ENCODE assay signal across 20 cellular contexts in genomic region chr10:116464257-116464656, GRCh38. TPM values are rescaled to one million over a fixed set of nuclear protein-coding genes. Genes with fewer than 3 reads are reported as not detected.
A peak's percentile ranks its signal among the peaks of the same experiment; 100 is the strongest.
DNase-seq lines count a peak whose midpoint lies in the region; ATAC-seq, FAIRE-seq and TF ChIP-seq lines count a peak whose summit lies in the region.
"Had no signal": no experiment of that assay in that cellular context is flagged by ENCODE, and none has a peak within 500 bp of the region (broad histone marks: within the 10 kb centered on the region; RNA-seq: fewer than 3 reads in every experiment).

No MANE protein-coding gene starts in this region.

- DNase-seq in MM.1S (peak; percentile 15), esophagus muscularis mucosa (ENCODE audit: extremely low spot score) (peak; percentile 89), NCI-H2171 treated with DMSO at 0.1 percent for 48 hours (lab: John Stamatoyannopoulos, UW) (no peak), GM12892 (ENCODE audit: insufficient read length) (no peak)
- DNase-seq in stimulated activated effector memory CD8-positive, alpha-beta T cell treated with anti-CD3 and anti-CD28 coated beads, Interleukin-12 subunit alpha, Interleukin-12 subunit beta, amount 100 ng/mL, for 72 hours (ENCODE audit: low spot score in 2 of 2) = no peak
- no peak for DNase-seq in stimulated activated CD4-positive, alpha-beta T cell treated with anti-CD3 and anti-CD28 coated beads, Interleukin-4, amount 100 ng/mL, for 1 hour
- DNase-seq: Calu3; CD4-positive, alpha-beta T cell; DMS 273 treated with DMSO at 0.1 percent for 48 hours; DMS79 treated with DMSO at 0.1 percent for 48 hours; EL; HCEC 1CT had no signal

- ATAC-seq in stimulated activated effector memory CD8-positive, alpha-beta T cell treated with anti-CD3 and anti-CD28 coated beads, Interleukin-12 subunit alpha, Interleukin-12 subunit beta, amount 100 ng/mL, for 72 hours = peak; percentile 40
- ATAC-seq: A549 had no signal

- H2AFZ ChIP-seq in MM.1S (ENCODE audit: low read length) = no peak overlapping the region

- peaks cover 10% of the 10 kb centered on the region for H3K9me3 Mint-ChIP-seq in stimulated activated effector memory CD8-positive, alpha-beta T cell treated with anti-CD3 and anti-CD28 coated beads, Interleukin-12 subunit alpha, Interleukin-12 subunit beta, amount 100 ng/mL, for 72 hours
- H3K9me3 Mint-ChIP-seq: CD4-positive, alpha-beta T cell had no signal

- no peaks in the 10 kb centered on the region for H3K36me3 ChIP-seq in BLaER1 treated with 17β-estradiol and CSF1 and Interleukin-3, amounts not matched to agents 10 nM and 100 nM
- H3K36me3 ChIP-seq in MM.1S (replicated peaks; ENCODE audit: insufficient read depth, low read length) (no peaks in the 10 kb centered on the region), esophagus muscularis mucosa (no peaks in the 10 kb centered on the region)

- no peak for TF ChIP-seq CTCF in MM.1S (IDR thresholded peaks at IDR 0.05; ENCODE audit: low read length)
- TF ChIP-seq CTCF in esophagus muscularis mucosa (IDR thresholded peaks at IDR 0.05) = no peak

- H4K20me1 ChIP-seq in BLaER1 treated with 17β-estradiol and CSF1 and Interleukin-3, amounts not matched to agents 10 nM and 100 nM = no peaks in the 10 kb centered on the region
- H4K20me1 ChIP-seq in MM.1S (ENCODE audit: insufficient read depth, low read length) = no peaks in the 10 kb centered on the region

- H3K4me1 Mint-ChIP-seq in stimulated activated effector memory CD8-positive, alpha-beta T cell treated with anti-CD3 and anti-CD28 coated beads, Interleukin-12 subunit alpha, Interleukin-12 subunit beta, amount 100 ng/mL, for 72 hours = no peaks in the 10 kb centered on the region

- no peaks in the 10 kb centered on the region for H3K27me3 ChIP-seq in BLaER1 treated with 17β-estradiol and CSF1 and Interleukin-3, amounts not matched to agents 10 nM and 100 nM
- H3K27me3 ChIP-seq in MM.1S (replicated peaks; ENCODE audit: insufficient read depth, low read length) (no peaks in the 10 kb centered on the region), esophagus muscularis mucosa (no peaks in the 10 kb centered on the region)

- TF ChIP-seq EP300 in esophagus muscularis mucosa (IDR thresholded peaks at IDR 0.05) = no peak

- H3K9me2 ChIP-seq in MM.1S (replicated peaks; ENCODE audit: insufficient read depth, low read length) = no peaks in the 10 kb centered on the region

- no peaks in the 10 kb centered on the region for H3K9me3 ChIP-seq in BLaER1 treated with 17β-estradiol and CSF1 and Interleukin-3, amounts not matched to agents 10 nM and 100 nM (replicated peaks in 1 of 11)
- no peaks in the 10 kb centered on the region for H3K9me3 ChIP-seq in MM.1S (replicated peaks; ENCODE audit: insufficient read depth, low read length)
- no peaks in the 10 kb centered on the region for H3K9me3 ChIP-seq in esophagus muscularis mucosa
- H3K9me3 ChIP-seq: A549 had no signal

- H3K9ac ChIP-seq in BLaER1 treated with 17β-estradiol and CSF1 and Interleukin-3, amounts not matched to agents 10 nM and 100 nM = no peak overlapping the region
- H3K9ac ChIP-seq in MM.1S (ENCODE audit: low read length) = no peak overlapping the region

- peaks cover 6 to 18% (median 12%) of the 10 kb centered on the region in 10 experiments; a peak in 16 of 20 replicates for H3K4me1 ChIP-seq in BLaER1 treated with 17β-estradiol and CSF1 and Interleukin-3, amounts not matched to agents 10 nM and 100 nM
- H3K4me1 ChIP-seq in MM.1S (ENCODE audit: low read length) (peaks cover 13% of the 10 kb centered on the region), esophagus muscularis mucosa (no peaks in the 10 kb centered on the region)
- H3K4me1 ChIP-seq: A549 had no signal

- no peak overlapping the region for H3K4me3 ChIP-seq in BLaER1 treated with 17β-estradiol and CSF1 and Interleukin-3, amounts not matched to agents 10 nM and 100 nM
- H3K4me3 ChIP-seq in MM.1S (ENCODE audit: low read length) = no peak overlapping the region
- no peak overlapping the region for H3K4me3 ChIP-seq in esophagus muscularis mucosa
- H3K4me3 ChIP-seq: A549 had no signal

- no peaks in the 10 kb centered on the region for H3K36me3 Mint-ChIP-seq in stimulated activated effector memory CD8-positive, alpha-beta T cell treated with anti-CD3 and anti-CD28 coated beads, Interleukin-12 subunit alpha, Interleukin-12 subunit beta, amount 100 ng/mL, for 72 hours

- intact Hi-C loops in esophagus muscularis mucosa (cut with DNase I) = no loop called here

- H3K27ac Mint-ChIP-seq in stimulated activated effector memory CD8-positive, alpha-beta T cell treated with anti-CD3 and anti-CD28 coated beads, Interleukin-12 subunit alpha, Interleukin-12 subunit beta, amount 100 ng/mL, for 72 hours = no peak overlapping the region
- H3K27ac Mint-ChIP-seq: CD4-positive, alpha-beta T cell had no signal

- TF ChIP-seq POLR2A in esophagus muscularis mucosa (IDR thresholded peaks at IDR 0.05; ENCODE audit: low read depth) = no peak
- no peak for TF ChIP-seq POLR2A in GM12892 (IDR thresholded peaks at IDR 0.05; ENCODE audit: low read depth, low read length)

- WGBS in esophagus muscularis mucosa = 92% methylated on average over 2 of the region's 2 CpGs

- no peaks in the 10 kb centered on the region for H3F3A ChIP-seq in MM.1S (ENCODE audit: insufficient read depth, low read length)

- H3K4me3 Mint-ChIP-seq in stimulated activated effector memory CD8-positive, alpha-beta T cell treated with anti-CD3 and anti-CD28 coated beads, Interleukin-12 subunit alpha, Interleukin-12 subunit beta, amount 100 ng/mL, for 72 hours = no peak overlapping the region
- H3K4me3 Mint-ChIP-seq: CD4-positive, alpha-beta T cell had no signal

- peak overlapping the region in 9 of 11 experiments; percentile 6 to 49 (median 39); a peak in 15 of 22 replicates for H3K4me2 ChIP-seq in BLaER1 treated with 17β-estradiol and CSF1 and Interleukin-3, amounts not matched to agents 10 nM and 100 nM
- H3K4me2 ChIP-seq in MM.1S (ENCODE audit: low read depth, low read length) = no peak overlapping the region
- H3K4me2 ChIP-seq: A549 had no signal

- FAIRE-seq in GM12892 (lab: Jason Lieb, UNC) = no peak
- FAIRE-seq: A549, G401.6, GM19239 had no signal

- no peaks in the 10 kb centered on the region for H3K79me2 ChIP-seq in MM.1S (ENCODE audit: low read length)

- no peak overlapping the region for H3K27ac ChIP-seq in BLaER1 treated with 17β-estradiol and CSF1 and Interleukin-3, amounts not matched to agents 10 nM and 100 nM
- H3K27ac ChIP-seq in MM.1S (ENCODE audit: low read length) = no peak overlapping the region
- no peak overlapping the region for H3K27ac ChIP-seq in esophagus muscularis mucosa (replicated peaks in 1 of 4)
- H3K27ac ChIP-seq: A549, HL-60 had no signal

RNA-seq across cellular contexts. Expression of gene PNLIPRP3, which starts 36.6 kb away (rescaled TPM):
- total RNA-seq in esophagus muscularis mucosa = under 1 TPM in 1 of 4 donors, not detected in 3; 0.17 TPM
- polyA plus RNA-seq in GM12892 (2012; ENCODE audit: missing spikeins) = not detected
- total RNA-seq: Calu3; CD4-positive, alpha-beta T cell; H4 had no signal
- polyA plus RNA-seq: A549, AG04450, BJ had no signal

Comparison
In these comparisons a context has a peak if more than half of its experiments do, and no peak if none do; other contexts are left out.
1. DNase-seq: peak in MM.1S (single experiment) and esophagus muscularis mucosa (single experiment); none in stimulated activated effector memory CD8-positive, alpha-beta T cell treated with anti-CD3 and anti-CD28 coated beads, Interleukin-12 subunit alpha, Interleukin-12 subunit beta, amount 100 ng/mL, for 72 hours (0 of 2), stimulated activated CD4-positive, alpha-beta T cell treated with anti-CD3 and anti-CD28 coated beads, Interleukin-4, amount 100 ng/mL, for 1 hour (single experiment), NCI-H2171 treated with DMSO at 0.1 percent for 48 hours (single experiment) and GM12892 (single experiment).